Comparison of ENCODE assay signal across 23 cellular contexts in genomic region chr2:207515671-207516070, GRCh38. TPM values are rescaled to one million over a fixed set of nuclear protein-coding genes. Genes with fewer than 3 reads are reported as not detected.
DNase-seq lines count a peak whose midpoint lies in the region; ATAC-seq, FAIRE-seq and TF ChIP-seq lines count a peak whose summit lies in the region.
"Had no signal": no experiment of that assay in that cellular context is flagged by ENCODE, and none has a peak within 500 bp of the region (broad histone marks: within the 10 kb centered on the region; RNA-seq: fewer than 3 reads in every experiment).

No MANE protein-coding gene starts in this region.

- no peak overlapping the region for H3K4me2 ChIP-seq in IMR-90 (ENCODE audit: low read depth, low read length)
- H3K4me2 ChIP-seq in keratinocyte (ENCODE audit: control insufficient read depth, extremely low read depth, insufficient read depth, low read depth, low read length): peak overlapping the region; percentile 69
- H3K4me2 ChIP-seq: neural progenitor cell had no signal

- H4K5ac ChIP-seq in IMR-90 (ENCODE audit: low read depth, low read length): no peak overlapping the region; the same call in 1 of the 2 replicates

- H3K56ac ChIP-seq in IMR-90 (ENCODE audit: extremely low read depth, insufficient read depth, low read length): no peak overlapping the region

- no peaks in the 10 kb centered on the region for H3K79me2 ChIP-seq in keratinocyte (ENCODE audit: control insufficient read depth, insufficient read depth, low read length)

- no peak for TF ChIP-seq POLR2A in IMR-90 (IDR thresholded peaks at IDR 0.05; ENCODE audit: low read depth, low read length)

- no peaks in the 10 kb centered on the region for H3K9me1 ChIP-seq in IMR-90 (ENCODE audit: insufficient read depth, low read length)
- H3K9me1 ChIP-seq in keratinocyte (ENCODE audit: control insufficient read depth, extremely low read depth, insufficient read depth, low read length): no peaks in the 10 kb centered on the region

- CTCF ChIA-PET in CD4-positive, alpha-beta T cell (lab: Charles Lee): no interaction called here
- CTCF ChIA-PET in IMR-90 (lab: Yijun Ruan, JAX): no interaction called here

- H3K4me3 ChIP-seq in IMR-90 (ENCODE audit: insufficient read depth, low read depth, low read length) (no peak overlapping the region), keratinocyte (ENCODE audit: control insufficient read depth in 2 of 3, extremely low read depth in 1 of 3, insufficient read depth in 2 of 3, low read depth in 1 of 3, low read length in 3 of 3) (no peak overlapping the region), dorsolateral prefrontal cortex (no peak overlapping the region)
- H3K4me3 ChIP-seq: colonic mucosa, mucosa of descending colon, neural progenitor cell, prostate gland had no signal

- no peak overlapping the region for H3K4me3 Mint-ChIP-seq in CD4-positive, alpha-beta T cell
- H3K4me3 Mint-ChIP-seq in activated naive CD8-positive, alpha-beta T cell treated with anti-CD3 and anti-CD28 coated beads for 36 hours: no peak overlapping the region
- H3K4me3 Mint-ChIP-seq: endodermal cell, neural progenitor cell, type B pancreatic cell had no signal

- H3K27ac Mint-ChIP-seq in CD4-positive, alpha-beta T cell: no peak overlapping the region
- H3K27ac Mint-ChIP-seq in activated naive CD8-positive, alpha-beta T cell treated with anti-CD3 and anti-CD28 coated beads for 36 hours: peak overlapping the region; percentile 47
- H3K27ac Mint-ChIP-seq: endodermal cell, neural progenitor cell, type B pancreatic cell had no signal

- peak; percentile 89 for ATAC-seq in CD4-positive, alpha-beta T cell (ENCODE audit: poor library complexity)
- ATAC-seq in IMR-90 (ENCODE audit: low read depth): no peak
- ATAC-seq: left ventricle myocardium superior, mucosa of descending colon had no signal

- in situ Hi-C loops in IMR-90 (cut with MboI; ENCODE audit: low sequenced_read_pairs): no loop called here

- peak overlapping the region; percentile 87 for H3K18ac ChIP-seq in IMR-90 (ENCODE audit: low read depth, low read length)

- no peaks in the 10 kb centered on the region for H3K27me3 ChIP-seq in CD4-positive, alpha-beta T cell (ENCODE audit: control insufficient read depth, insufficient read depth, low read length)
- H3K27me3 ChIP-seq in IMR-90 (ENCODE audit: control insufficient read depth, insufficient read depth, low read length) (no peaks in the 10 kb centered on the region), keratinocyte (ENCODE audit: control insufficient read depth, extremely low read depth, insufficient read depth, low read length) (no peaks in the 10 kb centered on the region), dorsolateral prefrontal cortex (no peaks in the 10 kb centered on the region)
- H3K27me3 ChIP-seq: colonic mucosa, neural progenitor cell had no signal

- peaks cover 3% of the 10 kb centered on the region for H3K9me3 Mint-ChIP-seq in CD4-positive, alpha-beta T cell
- H3K9me3 Mint-ChIP-seq in activated naive CD8-positive, alpha-beta T cell treated with anti-CD3 and anti-CD28 coated beads for 36 hours: peaks cover 2% of the 10 kb centered on the region

- H4K8ac ChIP-seq in IMR-90 (ENCODE audit: low read depth in 2 of 2, low read length in 2 of 2): peak overlapping the region in 1 of 2 experiments; percentile 27; a peak in 1 of 4 replicates

- dilution Hi-C loops in IMR-90 (cut with HindIII; ENCODE audit: low sequenced_read_pairs, unreplicated experiment): no loop called here
- dilution Hi-C loops in keratinocyte (cut with MboI; ENCODE audit: extremely low pct_ligation_motif_present, low sequenced_read_pairs): no loop called here

- intact Hi-C loops in CD4-positive, alpha-beta T cell (cut with DNase I, micrococcal nuclease): loop anchor here in 1 of 2 experiments (10.0 kb wide), 1 partner anchor 459 kb away; no protein-coding TSS in a partner anchor
- intact Hi-C loops in IMR-90 (cut with micrococcal nuclease): loop anchor here (2.0 kb wide), 1 partner anchor 13 kb away; the partner anchor contains the start of gene CREB1
- intact Hi-C loops in dorsolateral prefrontal cortex (cut with DNase I): no loop called here

- H3K4me1 ChIP-seq in IMR-90 (ENCODE audit: control insufficient read depth, insufficient read depth, low read length): peaks cover 10% of the 10 kb centered on the region
- H3K4me1 ChIP-seq in keratinocyte (ENCODE audit: control insufficient read depth, extremely low read depth, insufficient read depth, low read length): peaks cover 49% of the 10 kb centered on the region
- H3K4me1 ChIP-seq: colonic mucosa, neural progenitor cell, prostate gland had no signal

- H2AK5ac ChIP-seq in IMR-90 (ENCODE audit: low read depth, low read length): peak overlapping the region; percentile 1; the same call in 1 of the 2 replicates

- WGBS in IMR-90 (ENCODE audit: extremely low coverage in 2 of 2, insufficient read length in 1 of 2), 2 experiments: no CpG with 5 or more reads among the region's 3 CpGs

- H3K27me3 Mint-ChIP-seq in CD4-positive, alpha-beta T cell: no peaks in the 10 kb centered on the region
- no peaks in the 10 kb centered on the region for H3K27me3 Mint-ChIP-seq in activated naive CD8-positive, alpha-beta T cell treated with anti-CD3 and anti-CD28 coated beads for 36 hours
- H3K27me3 Mint-ChIP-seq: type B pancreatic cell had no signal

- no peak overlapping the region for H2AK9ac ChIP-seq in IMR-90 (replicated peaks; ENCODE audit: low read depth, low read length, poor library complexity)

- H3K9ac ChIP-seq in IMR-90 (ENCODE audit: low read depth, low read length) (no peak overlapping the region), keratinocyte (ENCODE audit: control insufficient read depth, extremely low read depth, insufficient read depth, low read length) (peak overlapping the region; percentile 69)
- H3K9ac ChIP-seq: neural progenitor cell had no signal

- no peak for TF ChIP-seq CTCF in CD4-positive, alpha-beta T cell (IDR thresholded peaks at IDR 0.05)
- TF ChIP-seq CTCF in IMR-90 (conservative IDR thresholded peaks at IDR 0.05; ENCODE audit: low read depth, low read length) (no peak), keratinocyte (optimal IDR thresholded peaks at IDR 0.05 in 1 of 3, IDR thresholded peaks at IDR 0.05 in 1 of 3, conservative IDR thresholded peaks at IDR 0.05 in 1 of 3; ENCODE audit: extremely low read depth in 1 of 3, insufficient read depth in 2 of 3, low read length in 3 of 3) (no peak), dorsolateral prefrontal cortex (IDR thresholded peaks at IDR 0.05 in 54 of 56, conservative IDR thresholded peaks at IDR 0.05 in 2 of 56; ENCODE audit: low read depth in 1 of 56, partially characterized antibody in 56 of 56) (no peak)

- no TSS peak for BruUV-seq in IMR-90 (replicated peaks; lab: Mats Ljungman, UMichigan)

- no peaks in the 10 kb centered on the region for H3K79me1 ChIP-seq in IMR-90 (ENCODE audit: low read depth in 1 of 2, low read length in 2 of 2)

- H2BK5ac ChIP-seq in IMR-90 (ENCODE audit: low read depth, low read length, poor library complexity, severe bottlenecking): peak overlapping the region; percentile 33

- peak; percentile 88 for FAIRE-seq in keratinocyte (lab: Jason Lieb, UNC)
- FAIRE-seq: small intestine had no signal

- H3K4me1 Mint-ChIP-seq in CD4-positive, alpha-beta T cell (ENCODE audit: low read depth): peaks cover 12% of the 10 kb centered on the region
- H3K4me1 Mint-ChIP-seq in activated naive CD8-positive, alpha-beta T cell treated with anti-CD3 and anti-CD28 coated beads for 36 hours: peaks cover 54% of the 10 kb centered on the region
- H3K4me1 Mint-ChIP-seq: endodermal cell, neural progenitor cell had no signal

- POLR2A ChIA-PET in CD4-positive, alpha-beta T cell (lab: Charles Lee): no interaction called here
- POLR2A ChIA-PET in IMR-90 (lab: Charles Lee; ENCODE audit: unreplicated experiment): no interaction called here

- no peaks in the 10 kb centered on the region for H3K36me3 Mint-ChIP-seq in CD4-positive, alpha-beta T cell (ENCODE audit: low read depth)
- H3K36me3 Mint-ChIP-seq in activated naive CD8-positive, alpha-beta T cell treated with anti-CD3 and anti-CD28 coated beads for 36 hours: peaks cover 20% of the 10 kb centered on the region
- H3K36me3 Mint-ChIP-seq: type B pancreatic cell had no signal

- H3K14ac ChIP-seq in IMR-90 (replicated peaks; ENCODE audit: low read depth, low read length): no peak overlapping the region

- H3K9me3 ChIP-seq in CD4-positive, alpha-beta T cell (ENCODE audit: control insufficient read depth, low read length): no peaks in the 10 kb centered on the region
- peaks cover 3% of the 10 kb centered on the region; the same call in 1 of the 2 replicates for H3K9me3 ChIP-seq in IMR-90 (ENCODE audit: control insufficient read depth, insufficient read depth, low read length)
- H3K9me3 ChIP-seq in keratinocyte (ENCODE audit: control insufficient read depth, low read depth, low read length): no peaks in the 10 kb centered on the region
- H3K9me3 ChIP-seq: colonic mucosa, mucosa of descending colon, prostate gland had no signal

- peak overlapping the region; percentile 20; the same call in 1 of the 2 replicates for H4K91ac ChIP-seq in IMR-90 (ENCODE audit: insufficient read depth, low read depth, low read length)

- peak overlapping the region; percentile 54; the same call in 1 of the 3 replicates for H2BK15ac ChIP-seq in IMR-90 (ENCODE audit: low read depth, low read length)

- H3K27ac ChIP-seq in CD4-positive, alpha-beta T cell (ENCODE audit: low read depth, low read length): no peak overlapping the region
- H3K27ac ChIP-seq in IMR-90 (ENCODE audit: insufficient read depth, low read length) (no peak overlapping the region), keratinocyte (ENCODE audit: control insufficient read depth, insufficient read depth, low read length) (peak overlapping the region; percentile 95), dorsolateral prefrontal cortex (no peak overlapping the region)
- H3K27ac ChIP-seq: colonic mucosa, neural progenitor cell, prostate gland had no signal

- H3K36me3 ChIP-seq in IMR-90 (ENCODE audit: control insufficient read depth, insufficient read depth, low read length) (no peaks in the 10 kb centered on the region), keratinocyte (ENCODE audit: control insufficient read depth in 2 of 2, extremely low read depth in 1 of 2, insufficient read depth in 2 of 2, low read length in 2 of 2) (no peaks in the 10 kb centered on the region)
- H3K36me3 ChIP-seq: colonic mucosa, neural progenitor cell, prostate gland had no signal

- DNase-seq in CD4-positive, alpha-beta T cell: no peak
- DNase-seq in IMR-90: no peak
- no peak for DNase-seq in activated naive CD8-positive, alpha-beta T cell treated with anti-CD3 and anti-CD28 coated beads for 36 hours
- no peak for DNase-seq in keratinocyte (ENCODE audit: low read depth, low spot score)
- no peak for DNase-seq in H4 (ENCODE audit: low spot score)
- DNase-seq in stimulated activated CD8-positive, alpha-beta memory T cell treated with anti-CD3 and anti-CD28 coated beads, Interleukin-4, amount 100 ng/mL, for 48 hours: no peak
- DNase-seq in AG08395 (ENCODE audit: low spot score): no peak
- DNase-seq in dorsolateral prefrontal cortex: no peak
- DNase-seq: activated gamma-delta T cell treated with Interleukin-2 at 50 U/mL for 16 hours; colonic mucosa; DND-41; endodermal cell; HCEC 1CT; left ventricle myocardium superior; mucosa of descending colon; NCI-H1436; NCI-H524 treated with DMSO at 0.1 percent for 48 hours; small intestine; stimulated activated CD4-positive, alpha-beta T cell treated with anti-CD3 and anti-CD28 coated beads, Interleukin-2, amount 100 ng/mL, for 48 hours; T1000 had no signal

- H2AFZ ChIP-seq in IMR-90 (replicated peaks; ENCODE audit: low read length, poor library complexity) (no peak overlapping the region), keratinocyte (ENCODE audit: control insufficient read depth, low read length) (peak overlapping the region; percentile 14)
- H2AFZ ChIP-seq: neural progenitor cell had no signal

- H3K23ac ChIP-seq in IMR-90 (ENCODE audit: low read depth, low read length): no peak overlapping the region

- no peaks in the 10 kb centered on the region for H4K20me1 ChIP-seq in IMR-90 (ENCODE audit: insufficient read depth, low read length)
- no peaks in the 10 kb centered on the region for H4K20me1 ChIP-seq in keratinocyte (ENCODE audit: control insufficient read depth, extremely low read depth, insufficient read depth, low read length)

- H3K4ac ChIP-seq in IMR-90 (ENCODE audit: low read depth, low read length): peak overlapping the region; percentile 2; the same call in 1 of the 2 replicates

- H2BK120ac ChIP-seq in IMR-90 (ENCODE audit: low read depth, low read length): peak overlapping the region; percentile 2; the same call in 1 of the 2 replicates

- H2BK20ac ChIP-seq in IMR-90 (ENCODE audit: low read depth, low read length): peak overlapping the region; percentile 74

- no peak for TF ChIP-seq RAD21 in IMR-90 (IDR thresholded peaks at IDR 0.05; ENCODE audit: low read length)

RNA-seq across cellular contexts. Expression of gene CREB1, which starts 14.1 kb away (rescaled TPM):
- 10 to 100 TPM; 62.5 to 67.1 TPM for total RNA-seq in CD4-positive, alpha-beta T cell
- 71.9 and 94.5 TPM in 2 replicates for total RNA-seq in IMR-90 (2012; rRNA removed)
- polyA plus RNA-seq in IMR-90 (2012; rRNA removed): 22.4 and 25.6 TPM in 2 replicates
- 3.7 and 7.5 TPM in 2 replicates for polyA plus RNA-seq in IMR-90 (2012; cell fraction: cytosol; rRNA removed)
- polyA plus RNA-seq in IMR-90 (2012; cell fraction: nucleus; rRNA removed; ENCODE audit: low replicate concordance): 5.5 and 24.0 TPM in 2 replicates
- 10 to 100 TPM; 71.9 to 81.8 TPM for total RNA-seq in activated naive CD8-positive, alpha-beta T cell treated with anti-CD3 and anti-CD28 coated beads for 36 hours
- 35.6 to 56.1 TPM (median 38.9 TPM) in 3 replicates for polyA plus RNA-seq in keratinocyte
- 16.4 TPM for polyA plus RNA-seq in keratinocyte (2011; ENCODE audit: low read depth)
- 16.5 and 35.8 TPM in 2 replicates for polyA plus RNA-seq in keratinocyte (2011; cell fraction: cytosol; rRNA removed)
- 42.4 and 46.0 TPM in 2 replicates for polyA plus RNA-seq in keratinocyte (2011; cell fraction: nucleus; rRNA removed)
- 12.6 and 30.3 TPM in 2 replicates for polyA plus RNA-seq in keratinocyte (2012; ENCODE audit: low replicate concordance)
- 62.2 to 125 TPM (median 111 TPM) in 3 replicates for polyA minus RNA-seq in keratinocyte
- polyA minus RNA-seq in keratinocyte (2011; cell fraction: cytosol; rRNA and poly(A)+ RNA removed): 26.9 TPM
- polyA minus RNA-seq in keratinocyte (2011; cell fraction: nucleus; rRNA and poly(A)+ RNA removed): 33.4 and 71.0 TPM in 2 replicates
- 11.2 and 37.9 TPM in 2 replicates for total RNA-seq in H4 (2014; rRNA removed; shearing (Covaris generic))
- total RNA-seq in dorsolateral prefrontal cortex: 100 to 1,000 TPM in 3 of 120 experiments, 10 to 100 TPM in 117; 52.8 to 106 (median 74.6) TPM
